In the genomic region with DNA sequence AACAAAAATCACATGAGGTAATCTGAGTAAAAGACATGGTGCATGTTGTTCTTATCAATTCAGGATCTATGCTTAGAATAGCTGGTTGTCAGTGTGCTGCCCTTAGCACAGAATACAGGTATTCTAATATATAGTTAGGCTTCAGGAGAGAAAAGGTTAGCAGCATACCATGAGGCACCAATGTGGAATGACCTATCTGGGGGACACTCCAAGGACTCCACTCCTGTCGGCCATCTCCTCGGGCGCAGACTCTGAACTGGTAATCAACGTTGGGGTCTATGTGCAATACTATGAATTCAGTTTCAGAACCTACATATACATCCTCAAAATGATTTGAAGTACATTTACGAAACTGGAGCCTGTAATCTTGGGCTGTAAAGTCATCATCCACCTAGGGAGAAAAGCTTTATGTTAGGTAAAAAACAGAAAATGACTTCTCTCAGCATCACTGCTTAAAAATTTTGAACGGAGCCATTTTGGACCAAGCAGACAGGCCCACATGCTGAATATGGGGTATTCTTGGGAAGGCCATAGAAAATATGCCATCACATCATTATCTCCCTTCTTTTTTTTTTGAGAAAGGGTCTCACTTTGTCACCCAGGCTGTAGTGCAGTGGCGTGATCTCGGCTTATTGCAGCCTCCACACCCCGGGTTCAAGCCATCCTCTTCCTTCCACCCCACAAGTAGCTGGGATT, we compare ENCODE assay signal across 1 cellular context.
TF ChIP-seq lines count a peak whose summit lies in the region.

No MANE protein-coding gene starts in this region.

TF ChIP-seq in HCT116, 20 proteins besides CTCF, POLR2A, EP300 and RAD21:
- TF ChIP-seq POLR2AphosphoS5 (IDR thresholded peaks at IDR 0.05; ENCODE audit: low read depth, low read length): peak; percentile 28; the same call in 1 of the 2 replicates
- TF ChIP-seq, protein P1, sequence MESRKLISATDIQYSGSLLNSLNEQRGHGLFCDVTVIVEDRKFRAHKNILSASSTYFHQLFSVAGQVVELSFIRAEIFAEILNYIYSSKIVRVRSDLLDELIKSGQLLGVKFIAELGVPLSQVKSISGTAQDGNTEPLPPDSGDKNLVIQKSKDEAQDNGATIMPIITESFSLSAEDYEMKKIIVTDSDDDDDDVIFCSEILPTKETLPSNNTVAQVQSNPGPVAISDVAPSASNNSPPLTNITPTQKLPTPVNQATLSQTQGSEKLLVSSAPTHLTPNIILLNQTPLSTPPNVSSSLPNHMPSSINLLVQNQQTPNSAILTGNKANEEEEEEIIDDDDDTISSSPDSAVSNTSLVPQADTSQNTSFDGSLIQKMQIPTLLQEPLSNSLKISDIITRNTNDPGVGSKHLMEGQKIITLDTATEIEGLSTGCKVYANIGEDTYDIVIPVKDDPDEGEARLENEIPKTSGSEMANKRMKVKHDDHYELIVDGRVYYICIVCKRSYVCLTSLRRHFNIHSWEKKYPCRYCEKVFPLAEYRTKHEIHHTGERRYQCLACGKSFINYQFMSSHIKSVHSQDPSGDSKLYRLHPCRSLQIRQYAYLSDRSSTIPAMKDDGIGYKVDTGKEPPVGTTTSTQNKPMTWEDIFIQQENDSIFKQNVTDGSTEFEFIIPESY (IDR thresholded peaks at IDR 0.05; ENCODE audit: extremely low read depth, insufficient replicate concordance, low read length): no peak
- no peak for TF ChIP-seq ZNF274 (IDR thresholded peaks at IDR 0.05; ENCODE audit: low read depth, low read length)
- TF ChIP-seq SP1 (IDR thresholded peaks at IDR 0.05; ENCODE audit: low read depth): no peak
- TF ChIP-seq REST (IDR thresholded peaks at IDR 0.05; ENCODE audit: low read depth): no peak
- no peak for TF ChIP-seq SIN3A (IDR thresholded peaks at IDR 0.05; ENCODE audit: low read depth)
TF ChIP-seq in HCT116: peak in this region for 1.
